ENCODE assay signal across 1 cellular context in genomic region chr17:7557825-7558543, GRCh38.
A peak's percentile ranks its signal among the peaks of the same experiment; 100 is the strongest.
TF ChIP-seq lines count a peak whose summit lies in the region.

No MANE protein-coding gene starts in this region.

TF ChIP-seq in HepG2, 621 proteins besides CTCF, POLR2A, EP300 and RAD21 (continued from another document and continues in another):
- TF ChIP-seq RERE (CRISPR knock-in tag; IDR thresholded peaks at IDR 0.05; ENCODE audit: low read depth) = no peak
- 0 out of 2 replicates have a peak, but pooled peaks have one; percentile 18 for TF ChIP-seq CAMTA2 (CRISPR knock-in tag; IDR thresholded peaks at IDR 0.05; ENCODE audit: borderline replicate concordance)
- no peak for TF ChIP-seq ZNF704 (CRISPR knock-in tag; IDR thresholded peaks at IDR 0.05; ENCODE audit: borderline replicate concordance)
- peak; percentile 68 for TF ChIP-seq RBFOX2 (IDR thresholded peaks at IDR 0.05; ENCODE audit: low read depth, low read length)
- TF ChIP-seq ZNF577 (CRISPR knock-in tag; IDR thresholded peaks at IDR 0.05; ENCODE audit: borderline replicate concordance, low read depth) = no peak
- TF ChIP-seq MTF2 (CRISPR knock-in tag; IDR thresholded peaks at IDR 0.05; ENCODE audit: borderline replicate concordance) = no peak
- no peak for TF ChIP-seq FOXK1 (CRISPR knock-in tag; IDR thresholded peaks at IDR 0.05; ENCODE audit: borderline replicate concordance, low read depth)
- peak; percentile 29; the same call in 1 of the 2 replicates for TF ChIP-seq FOSL2 (CRISPR knock-in tag; IDR thresholded peaks at IDR 0.05)
- no peak for TF ChIP-seq BCLAF1 (IDR thresholded peaks at IDR 0.05)
- TF ChIP-seq ZNF430 (CRISPR knock-in tag; IDR thresholded peaks at IDR 0.05) = peak; percentile 82; the same call in 1 of the 2 replicates
- TF ChIP-seq LRRFIP1 (CRISPR knock-in tag; conservative IDR thresholded peaks at IDR 0.05) = no peak
- TF ChIP-seq ZNF337 (CRISPR knock-in tag; IDR thresholded peaks at IDR 0.05; ENCODE audit: borderline replicate concordance, low read depth) = no peak
- TF ChIP-seq TIGD3 (CRISPR knock-in tag; IDR thresholded peaks at IDR 0.05; ENCODE audit: borderline replicate concordance) = no peak
- no peak for TF ChIP-seq GRHL1 (CRISPR knock-in tag; conservative IDR thresholded peaks at IDR 0.05)
- 0 out of 2 replicates have a peak, but pooled peaks have one; percentile 4 for TF ChIP-seq CEBPG (CRISPR knock-in tag; IDR thresholded peaks at IDR 0.05)
- no peak for TF ChIP-seq ZNF576 (CRISPR knock-in tag; IDR thresholded peaks at IDR 0.05)
- TF ChIP-seq ZUFSP (CRISPR knock-in tag; IDR thresholded peaks at IDR 0.05; ENCODE audit: borderline replicate concordance) = no peak
- TF ChIP-seq SRSF1 (optimal IDR thresholded peaks at IDR 0.05; ENCODE audit: low read depth, low read length) = peak; percentile 11
- TF ChIP-seq ZC3H4 (CRISPR knock-in tag; IDR thresholded peaks at IDR 0.05; ENCODE audit: borderline replicate concordance) = no peak
- TF ChIP-seq ZNF850 (CRISPR knock-in tag; conservative IDR thresholded peaks at IDR 0.05) = no peak
- peak; percentile 64 for TF ChIP-seq PHF8 (CRISPR knock-in tag; IDR thresholded peaks at IDR 0.05)
- TF ChIP-seq DMTF1 (CRISPR knock-in tag; IDR thresholded peaks at IDR 0.05) = no peak
- TF ChIP-seq KMT2B (CRISPR knock-in tag; IDR thresholded peaks at IDR 0.05) = 0 out of 2 replicates have a peak, but pooled peaks have one; percentile 11
- TF ChIP-seq POGZ (CRISPR knock-in tag; IDR thresholded peaks at IDR 0.05) = peak; percentile 25; the same call in 1 of the 2 replicates
- TF ChIP-seq ZGPAT (CRISPR knock-in tag; IDR thresholded peaks at IDR 0.05) = peak; percentile 41; the same call in 1 of the 2 replicates
- 0 out of 2 replicates have a peak, but pooled peaks have one; percentile 12 for TF ChIP-seq ATF1 (CRISPR knock-in tag; IDR thresholded peaks at IDR 0.05)
- peak; percentile 54; the same call in 1 of the 2 replicates for TF ChIP-seq RXRB (CRISPR knock-in tag; IDR thresholded peaks at IDR 0.05; ENCODE audit: borderline replicate concordance)
- 0 out of 2 replicates have a peak, but pooled peaks have one; percentile 79 for TF ChIP-seq PCBP1 (IDR thresholded peaks at IDR 0.05; ENCODE audit: borderline replicate concordance, low read depth, low read length)
- TF ChIP-seq ELF3 (CRISPR knock-in tag; IDR thresholded peaks at IDR 0.05) = peak; percentile 89; the same call in 1 of the 2 replicates
- no peak for TF ChIP-seq SMC3 (IDR thresholded peaks at IDR 0.05; ENCODE audit: low read length)
- 0 out of 2 replicates have a peak, but pooled peaks have one; percentile 26 for TF ChIP-seq MYC (CRISPR knock-in tag; IDR thresholded peaks at IDR 0.05; ENCODE audit: borderline replicate concordance)
- TF ChIP-seq MZF1 (CRISPR knock-in tag; IDR thresholded peaks at IDR 0.05; ENCODE audit: borderline replicate concordance) = no peak
- no peak for TF ChIP-seq NR2F6 (IDR thresholded peaks at IDR 0.05)
- TF ChIP-seq NR2F6 (CRISPR knock-in tag; IDR thresholded peaks at IDR 0.05) = no peak
- TF ChIP-seq POLR2AphosphoS5 (IDR thresholded peaks at IDR 0.05; ENCODE audit: low read depth, low read length) = peak; percentile 65
- no peak for TF ChIP-seq JARID2 (CRISPR knock-in tag; IDR thresholded peaks at IDR 0.05; ENCODE audit: insufficient replicate concordance)
